ENCODE assay signal across 9 cellular contexts in the genomic region with DNA sequence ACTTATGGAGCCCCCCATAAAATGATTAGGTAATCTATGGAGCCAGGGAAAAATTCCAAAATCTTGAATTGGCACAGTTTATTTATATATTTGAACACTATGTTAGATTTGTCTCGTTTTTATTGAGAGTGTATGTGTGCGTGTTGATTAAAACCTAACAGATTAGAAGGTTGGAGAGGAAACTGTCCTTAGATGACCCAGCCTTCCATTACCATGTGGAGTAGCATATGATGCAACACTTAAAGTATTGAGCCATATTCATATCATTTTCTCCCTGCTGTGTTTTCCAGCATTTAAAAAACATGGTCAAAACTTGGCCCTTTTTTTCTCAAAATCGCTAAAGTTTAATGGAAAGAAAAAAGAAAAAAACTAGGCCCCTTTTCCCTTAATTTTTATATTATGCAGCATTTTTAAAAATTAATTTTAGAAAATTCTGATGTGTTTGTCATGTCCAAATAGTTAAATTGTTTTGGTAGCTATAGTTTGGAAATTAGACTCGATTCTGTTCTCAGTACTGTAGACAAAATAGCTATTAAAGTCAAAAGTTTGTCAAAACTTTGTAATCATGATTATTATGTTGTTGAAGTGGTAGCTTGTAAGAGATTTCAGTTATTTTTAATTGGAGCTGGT. TPM values are rescaled to one million over a fixed set of nuclear protein-coding genes. Genes with fewer than 3 reads are reported as not detected.
A peak's percentile ranks its signal among the peaks of the same experiment; 100 is the strongest.
DNase-seq lines count a peak whose midpoint lies in the region; ATAC-seq and TF ChIP-seq lines count a peak whose summit lies in the region.
"Had no signal": no experiment of that assay in that cellular context is flagged by ENCODE, and none has a peak within 500 bp of the region (broad histone marks: within the 10 kb centered on the region; RNA-seq: fewer than 3 reads in every experiment).

No MANE protein-coding gene starts in this region.

- peaks cover 6% of the 10 kb centered on the region for H3K36me3 Mint-ChIP-seq in osteocyte (ENCODE audit: unreplicated experiment)

- peak overlapping the region in 45 of 59 donors; percentile 1 to 98 (median 91) for H3K4me3 ChIP-seq in dorsolateral prefrontal cortex

- H3K27me3 Mint-ChIP-seq in osteocyte (ENCODE audit: unreplicated experiment), result peaks cover 2% of the 10 kb centered on the region

- H3K27me3 ChIP-seq in dorsolateral prefrontal cortex, result no peaks in the 10 kb centered on the region

- TF ChIP-seq CTCF in dorsolateral prefrontal cortex (IDR thresholded peaks at IDR 0.05 in 54 of 56, conservative IDR thresholded peaks at IDR 0.05 in 2 of 56; ENCODE audit: low read depth in 1 of 56, partially characterized antibody in 56 of 56) (no peak), osteocyte (IDR thresholded peaks at IDR 0.05) (no peak)

- no peak for ATAC-seq in HG02938 (IDR thresholded peaks at IDR 0.05; ENCODE audit: unreplicated experiment)

- H3K9me3 Mint-ChIP-seq in osteocyte (ENCODE audit: unreplicated experiment), result no peaks in the 10 kb centered on the region

- DNase-seq in NOMO-1 treated with DMSO at 0.1 percent for 48 hours (lab: John Stamatoyannopoulos, UW; ENCODE audit: unreplicated experiment) (peak; percentile 60), NOMO-1 treated with dmso at 0.1 percent for 144 hours (lab: John Stamatoyannopoulos, UW; ENCODE audit: unreplicated experiment) (no peak), NAMALWA (ENCODE audit: low spot score) (peak; percentile 42), dorsolateral prefrontal cortex (no peak), osteocyte (ENCODE audit: extremely low spot score, unreplicated experiment) (no peak), SK-N-DZ (ENCODE audit: low spot score) (no peak), pons (ENCODE audit: low spot score) (no peak)

- peak overlapping the region; percentile 26 for H3K4me3 Mint-ChIP-seq in osteocyte (ENCODE audit: unreplicated experiment)

- peak overlapping the region; percentile 8 for H3K27ac Mint-ChIP-seq in osteocyte (ENCODE audit: unreplicated experiment)

- intact Hi-C loops in dorsolateral prefrontal cortex (cut with DNase I), result loop anchor here (5.0 kb wide), 2 partner anchors 114 to 164 kb away; no protein-coding TSS in a partner anchor

- peak overlapping the region in 25 of 59 donors; percentile 4 to 96 (median 90) for H3K27ac ChIP-seq in dorsolateral prefrontal cortex
- H3K27ac ChIP-seq: epithelial cell of prostate had no signal

- peaks cover 23% of the 10 kb centered on the region for H3K4me1 Mint-ChIP-seq in osteocyte (ENCODE audit: unreplicated experiment)

RNA-seq across cellular contexts. Expression of a gene that starts 2.3 kb away (rescaled TPM):
- 100 to 1,000 TPM in 1 of 120 experiments, 10 to 100 TPM in 119; 24.3 to 104 (median 44.2) TPM for total RNA-seq in dorsolateral prefrontal cortex
- total RNA-seq in osteocyte, result 20.4 and 21.2 TPM in 2 replicates
- 12.5 and 12.7 TPM in 2 replicates for polyA plus RNA-seq in SK-N-DZ (2014; cell fraction: cytosol; rRNA removed)
- 9.5 TPM in 2 replicates for polyA plus RNA-seq in SK-N-DZ (2014; cell fraction: nucleus; rRNA removed)

Comparison
In these comparisons a context has a peak if more than half of its experiments do, and no peak if none do; other contexts are left out.
1. DNase-seq: peak in NOMO-1 treated with DMSO at 0.1 percent for 48 hours (single experiment) and NAMALWA (single experiment); none in NOMO-1 treated with dmso at 0.1 percent for 144 hours (single experiment), dorsolateral prefrontal cortex (0 of 10), osteocyte (single experiment), SK-N-DZ (single experiment) and pons (single experiment).